Comparison of ENCODE assay signal across 8 cellular contexts in the genomic region with DNA sequence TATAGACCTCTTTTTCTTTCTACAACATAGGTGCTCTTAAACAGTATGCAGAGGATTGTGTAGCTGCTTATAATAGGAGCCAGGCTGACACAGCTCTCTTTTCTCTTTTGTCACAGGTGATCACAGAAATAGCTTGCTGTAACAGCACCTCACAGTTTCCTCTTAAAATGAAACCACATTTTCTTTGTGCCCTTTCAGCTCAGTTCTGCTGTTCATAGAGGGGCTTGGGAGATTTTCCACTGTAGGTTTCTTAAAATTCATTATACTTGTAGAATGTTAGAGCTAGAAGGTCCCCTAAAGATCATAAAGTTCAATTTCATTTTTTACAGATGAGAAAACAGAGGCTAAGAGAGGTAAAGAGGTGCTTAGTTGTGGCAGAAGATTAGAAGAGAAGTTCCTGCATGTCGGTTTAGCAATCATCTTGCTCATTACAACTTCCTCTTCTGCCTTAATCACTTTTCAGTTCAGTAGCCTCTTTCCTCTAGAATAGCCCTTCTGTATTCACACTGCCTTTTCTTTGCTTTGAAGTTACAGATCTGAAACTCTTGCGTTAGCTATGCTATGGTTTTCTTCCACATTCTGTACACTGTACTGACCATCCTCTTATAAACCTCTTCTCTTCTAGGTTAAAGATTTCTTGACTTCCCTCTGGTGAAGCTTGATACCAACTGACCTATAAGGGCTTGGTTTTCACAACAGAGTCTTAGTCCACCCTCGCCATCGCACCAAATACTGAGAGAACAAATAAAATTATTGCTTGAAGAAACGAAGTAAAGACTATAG. TPM values are rescaled to one million over a fixed set of nuclear protein-coding genes. Genes with fewer than 3 reads are reported as not detected.
DNase-seq lines count a peak whose midpoint lies in the region; ATAC-seq lines count a peak whose summit lies in the region.

No MANE protein-coding gene starts in this region.

- H3K4me3 Mint-ChIP-seq in immature natural killer cell = peak overlapping the region; percentile 67 to 81 (median 79)

- H3K9me3 Mint-ChIP-seq in immature natural killer cell = no peaks in the 10 kb centered on the region

- in situ Hi-C loops in ACHN (cut with HindIII; ENCODE audit: low pct_ligation_motif_present, low pct_unique_long_range_greater_than_20kb, low sequenced_read_pairs) = no loop called here

- H3K27me3 Mint-ChIP-seq in immature natural killer cell (ENCODE audit: low read depth in 3 of 3) = peaks cover 0 to 5% (median 1%) of the 10 kb centered on the region in 3 donors

- H3K36me3 Mint-ChIP-seq in immature natural killer cell = peaks cover 18 to 25% (median 19%) of the 10 kb centered on the region in 3 donors

- ATAC-seq in GM18502 (IDR thresholded peaks at IDR 0.05; ENCODE audit: poor library complexity, unreplicated experiment) = peak; percentile 42
- ATAC-seq in GM21576 (IDR thresholded peaks at IDR 0.05; ENCODE audit: unreplicated experiment) = peak; percentile 47

- H3K27ac Mint-ChIP-seq in immature natural killer cell = peak overlapping the region; percentile 79 to 95 (median 92)

- DNase-seq in Kasumi-1 (lab: John Stamatoyannopoulos, UW) (peak; percentile 86 to 87), immature natural killer cell (peak; percentile 32 to 47 (median 39)), COLO668 (lab: John Stamatoyannopoulos, UW; ENCODE audit: unreplicated experiment) (no peak), ACHN (no peak), posterior cingulate gyrus (no peak)
- no peak for DNase-seq in stimulated activated naive CD4-positive, alpha-beta T cell treated with Interleukin-2 at 50 U/mL for 16 hours (lab: John Stamatoyannopoulos, UW)

- H3K4me1 Mint-ChIP-seq in immature natural killer cell = peaks cover 93 to 97% of the 10 kb centered on the region in 2 donors

- intact Hi-C loops in posterior cingulate gyrus (cut with DNase I) = no loop called here

RNA-seq across cellular contexts. Expression of gene C21orf91, which starts 35.1 kb away (rescaled TPM):
- polyA plus RNA-seq in immature natural killer cell = 10 to 100 TPM; 29.5 to 41.3 (median 39.6) TPM

Comparison
In these comparisons a context has a peak if more than half of its experiments do, and no peak if none do; other contexts are left out.
1. DNase-seq: peak in Kasumi-1 (2 of 2) and immature natural killer cell (3 of 3); none in COLO668 (single experiment), ACHN (single experiment), stimulated activated naive CD4-positive, alpha-beta T cell treated with Interleukin-2 at 50 U/mL for 16 hours (single experiment) and posterior cingulate gyrus (0 of 10).